Comparison of ENCODE assay signal across 36 cellular contexts in genomic region chr1:110153407-110153950, GRCh38. TPM values are rescaled to one million over a fixed set of nuclear protein-coding genes. Genes with fewer than 3 reads are reported as not detected.
"Had no signal": no experiment of that assay in that cellular context is flagged by ENCODE, and none has a peak within 500 bp of the region (broad histone marks: within the 10 kb centered on the region; RNA-seq: fewer than 3 reads in every experiment).

No MANE protein-coding gene starts in this region.

- DNase-seq: activated CD4-positive, alpha-beta memory T cell treated with anti-CD3 and anti-CD28 coated beads, Interleukin-2, amount 10 ng/mL, durations not matched to agents 7 days and 5 days; activated CD4-positive, alpha-beta T cell treated with anti-CD3 and anti-CD28 coated beads for 36 hours; activated CD4-positive, alpha-beta T cell treated with anti-CD3 and anti-CD28 coated beads, Interleukin-2, amount 10 ng/mL, durations not matched to agents 7 days and 5 days; activated CD8-positive, alpha-beta memory T cell treated with anti-CD3 and anti-CD28 coated beads for 24 hours; activated CD8-positive, alpha-beta memory T cell treated with anti-CD3 and anti-CD28 coated beads, Interleukin-2, amount 10 ng/mL, durations not matched to agents 7 days and 5 days; activated CD8-positive, alpha-beta memory T cell treated with anti-CD3 and anti-CD28 coated beads, Interleukin-2, amount 50 U/mL, for 48 hours; activated effector memory CD4-positive, alpha-beta T cell treated with Interleukin-2 at 50 U/mL for 16 hours; activated naive CD4-positive, alpha-beta T cell treated with anti-CD3 and anti-CD28 coated beads, Interleukin-2, amount 10 ng/mL, durations not matched to agents 7 days and 5 days; activated naive CD8-positive, alpha-beta T cell treated with anti-CD3 and anti-CD28 coated beads, Interleukin-2, amount 50 U/mL, for 24 hours; activated T-cell treated with anti-CD3 and anti-CD28 coated beads, Interleukin-2, amount 50 U/mL, for 48 hours; anterior cingulate cortex; brain microvascular endothelial cell; central memory CD4-positive, alpha-beta T cell; MG63; NCI-H1048; NCI-H1105 treated with DMSO at 0.1 percent for 48 hours; NCI-H1436; NCI-H1694; NCI-H1930; NCI-H2081 treated with DMSO at 0.1 percent for 48 hours; NCI-H345; NCI-H524 treated with DMSO at 0.1 percent for 48 hours; NCI-H774; SHP77; SJCRH30; T1000 had no signal

- H3K27ac ChIP-seq: brain microvascular endothelial cell, SJCRH30, SK-N-MC had no signal

- H3K4me3 ChIP-seq: K562, MG63, SJCRH30, SK-N-MC had no signal

- H3K4me1 Mint-ChIP-seq: activated CD8-positive, alpha-beta memory T cell treated with anti-CD3 and anti-CD28 coated beads, Interleukin-2, amount 10 ng/mL, durations not matched to agents 7 days and 5 days had no signal

- ATAC-seq: activated CD4-positive, alpha-beta T cell treated with anti-CD3 and anti-CD28 coated beads for 36 hours; activated CD4-positive, CD25-positive, alpha-beta regulatory T cell treated with anti-CD3 and anti-CD28 coated beads, Interleukin-2, amount 50 U/mL, for 24 hours; activated CD8-positive, alpha-beta memory T cell treated with anti-CD3 and anti-CD28 coated beads, Interleukin-2, amount 10 ng/mL, durations not matched to agents 7 days and 5 days; activated naive CD8-positive, alpha-beta T cell treated with anti-CD3 and anti-CD28 coated beads, Interleukin-2, amount 50 U/mL, for 24 hours; K562; Panc1 had no signal

- H3K27ac Mint-ChIP-seq: activated CD4-positive, alpha-beta memory T cell treated with anti-CD3 and anti-CD28 coated beads, Interleukin-2, amount 10 ng/mL, durations not matched to agents 7 days and 5 days; activated CD4-positive, alpha-beta T cell treated with anti-CD3 and anti-CD28 coated beads for 36 hours; activated CD4-positive, alpha-beta T cell treated with anti-CD3 and anti-CD28 coated beads, Interleukin-2, amount 10 ng/mL, durations not matched to agents 7 days and 5 days; activated CD8-positive, alpha-beta memory T cell treated with anti-CD3 and anti-CD28 coated beads, Interleukin-2, amount 10 ng/mL, durations not matched to agents 7 days and 5 days; activated naive CD4-positive, alpha-beta T cell treated with anti-CD3 and anti-CD28 coated beads, Interleukin-2, amount 10 ng/mL, durations not matched to agents 7 days and 5 days; activated naive CD8-positive, alpha-beta T cell; activated naive CD8-positive, alpha-beta T cell treated with anti-CD3 and anti-CD28 coated beads, Interleukin-2, amount 50 U/mL, for 24 hours had no signal

- H3K27me3 ChIP-seq: MG63, SJCRH30 had no signal

- H3K9me3 ChIP-seq: MG63, SJCRH30 had no signal

- H3K36me3 ChIP-seq: brain microvascular endothelial cell, MG63, SJCRH30 had no signal

- H3K36me3 Mint-ChIP-seq: activated CD8-positive, alpha-beta memory T cell treated with anti-CD3 and anti-CD28 coated beads, Interleukin-2, amount 10 ng/mL, durations not matched to agents 7 days and 5 days; activated naive CD4-positive, alpha-beta T cell treated with anti-CD3 and anti-CD28 coated beads, Interleukin-2, amount 10 ng/mL, durations not matched to agents 7 days and 5 days; activated naive CD8-positive, alpha-beta T cell had no signal

- H3K4me1 ChIP-seq: SJCRH30 had no signal

- H3K9me3 Mint-ChIP-seq: activated CD4-positive, alpha-beta memory T cell treated with anti-CD3 and anti-CD28 coated beads, Interleukin-2, amount 10 ng/mL, durations not matched to agents 7 days and 5 days; activated CD4-positive, alpha-beta T cell treated with anti-CD3 and anti-CD28 coated beads, Interleukin-2, amount 10 ng/mL, durations not matched to agents 7 days and 5 days; activated naive CD4-positive, alpha-beta T cell treated with anti-CD3 and anti-CD28 coated beads, Interleukin-2, amount 10 ng/mL, durations not matched to agents 7 days and 5 days; activated naive CD8-positive, alpha-beta T cell treated with anti-CD3 and anti-CD28 coated beads, Interleukin-2, amount 50 U/mL, for 24 hours had no signal

- H3K4me3 Mint-ChIP-seq: activated CD4-positive, alpha-beta memory T cell treated with anti-CD3 and anti-CD28 coated beads, Interleukin-2, amount 10 ng/mL, durations not matched to agents 7 days and 5 days; activated CD4-positive, alpha-beta T cell treated with anti-CD3 and anti-CD28 coated beads for 36 hours; activated CD4-positive, alpha-beta T cell treated with anti-CD3 and anti-CD28 coated beads, Interleukin-2, amount 10 ng/mL, durations not matched to agents 7 days and 5 days; activated CD8-positive, alpha-beta memory T cell treated with anti-CD3 and anti-CD28 coated beads, Interleukin-2, amount 10 ng/mL, durations not matched to agents 7 days and 5 days; activated naive CD4-positive, alpha-beta T cell treated with anti-CD3 and anti-CD28 coated beads, Interleukin-2, amount 10 ng/mL, durations not matched to agents 7 days and 5 days; activated naive CD8-positive, alpha-beta T cell; activated naive CD8-positive, alpha-beta T cell treated with anti-CD3 and anti-CD28 coated beads, Interleukin-2, amount 50 U/mL, for 24 hours had no signal

- FAIRE-seq: K562, TTC549 had no signal

RNA-seq across cellular contexts. Expression of gene SLC6A17, which starts 3.2 kb away (rescaled TPM):
- total RNA-seq: activated CD4-positive, alpha-beta memory T cell treated with anti-CD3 and anti-CD28 coated beads, Interleukin-2, amount 10 ng/mL, durations not matched to agents 7 days and 5 days; activated CD4-positive, alpha-beta T cell treated with anti-CD3 and anti-CD28 coated beads, Interleukin-2, amount 10 ng/mL, durations not matched to agents 7 days and 5 days; activated CD8-positive, alpha-beta memory T cell treated with anti-CD3 and anti-CD28 coated beads, Interleukin-2, amount 10 ng/mL, durations not matched to agents 7 days and 5 days; K562; NCI-H460; SJCRH30; T-helper 1 cell treated with Interleukin-12 subunit alpha and Interleukin-12 subunit beta and Interleukin-4 antibody, amounts not matched to agents 30 ng/mL and 1 ng/mL, for 36 hours had no signal
- polyA plus RNA-seq: K562 had no signal

RNA-seq across cellular contexts. Expression of gene UBL4B, which starts 41.2 kb away (rescaled TPM):
- total RNA-seq: activated CD4-positive, alpha-beta memory T cell treated with anti-CD3 and anti-CD28 coated beads, Interleukin-2, amount 10 ng/mL, durations not matched to agents 7 days and 5 days; activated CD4-positive, alpha-beta T cell treated with anti-CD3 and anti-CD28 coated beads for 36 hours; activated CD4-positive, alpha-beta T cell treated with anti-CD3 and anti-CD28 coated beads, Interleukin-2, amount 10 ng/mL, durations not matched to agents 7 days and 5 days; activated CD8-positive, alpha-beta memory T cell treated with anti-CD3 and anti-CD28 coated beads, Interleukin-2, amount 10 ng/mL, durations not matched to agents 7 days and 5 days; cerebellum; K562; NCI-H460; SJCRH30; T-helper 1 cell treated with Interleukin-12 subunit alpha and Interleukin-12 subunit beta and Interleukin-4 antibody, amounts not matched to agents 30 ng/mL and 1 ng/mL, for 36 hours; T-helper 2 cell treated with Interferon-gamma antibody and Interleukin-4, amounts not matched to agents 100 ng/mL and 5 ng/mL, for 36 hours had no signal
- polyA plus RNA-seq: K562 had no signal
